Comparison of ENCODE assay signal across 8 cellular contexts in genomic region chr19:49812997-49813861, GRCh38. TPM values are rescaled to one million over a fixed set of nuclear protein-coding genes. Genes with fewer than 3 reads are reported as not detected.
DNase-seq lines count a peak whose midpoint lies in the region; ATAC-seq and TF ChIP-seq lines count a peak whose summit lies in the region.

FUZ (minus strand) TSS chr19:49813292; CDS start chr19:49813106, 186 bp downstream.

- intact Hi-C loops in head of caudate nucleus (cut with DNase I) = loop anchor here (5.0 kb wide), 1 partner anchor 46 kb away; the partner anchor contains the start of gene AP2A1
- intact Hi-C loops in testis (cut with DNase I; ENCODE audit: low total_unique reads) = no loop called here

- TF ChIP-seq CTCF in DND-41 (IDR thresholded peaks at IDR 0.05; ENCODE audit: borderline replicate concordance, extremely low read depth, low read length, poor library complexity, severe bottlenecking) (peak; percentile 44), osteoblast (IDR thresholded peaks at IDR 0.05; ENCODE audit: extremely low read depth, low read depth, low read length) (peak; percentile 23), testis (IDR thresholded peaks at IDR 0.05) (peak in 2 of 3 experiments; percentile 20 to 26)

- H2AFZ ChIP-seq in DND-41 (ENCODE audit: low read depth, low read length) (peak within 1 kb of the TSS; percentile 82), osteoblast (ENCODE audit: low read length) (peak within 1 kb of the TSS; percentile 87)

- H3K27me3 Mint-ChIP-seq in activated naive CD8-positive, alpha-beta T cell treated with anti-CD3 and anti-CD28 coated beads, Interleukin-2, amount 10 ng/mL, durations not matched to agents 7 days and 5 days = no peaks in the 10 kb centered on the region

- H3K4me2 ChIP-seq in DND-41 (ENCODE audit: insufficient read depth, low read length) (peak within 1 kb of the TSS; percentile 70), osteoblast (ENCODE audit: insufficient read depth, low read length) (peak within 1 kb of the TSS; percentile 90)

- peaks cover 14% of the 10 kb centered on the region for H3K79me2 ChIP-seq in DND-41 (ENCODE audit: insufficient read depth, low read length)
- peaks cover 1% of the 10 kb centered on the region for H3K79me2 ChIP-seq in osteoblast (ENCODE audit: insufficient read depth, low read length)

- H3K4me1 ChIP-seq in DND-41 (ENCODE audit: insufficient read depth, low read length) (peaks cover 33% of the 10 kb centered on the region), osteoblast (ENCODE audit: insufficient read depth, low read length) (peaks cover 22% of the 10 kb centered on the region), testis (peaks cover 26% of the 10 kb centered on the region)

- no peak for TF ChIP-seq POLR2A in testis (IDR thresholded peaks at IDR 0.05)

- peak within 1 kb of the TSS; percentile 69 for H3K9ac ChIP-seq in DND-41 (ENCODE audit: low read depth, low read length)

- peak within 1 kb of the TSS; percentile 88 for H3K27ac Mint-ChIP-seq in activated naive CD8-positive, alpha-beta T cell treated with anti-CD3 and anti-CD28 coated beads, Interleukin-2, amount 10 ng/mL, durations not matched to agents 7 days and 5 days

- peak within 1 kb of the TSS; percentile 86 for H3K4me3 Mint-ChIP-seq in activated naive CD8-positive, alpha-beta T cell treated with anti-CD3 and anti-CD28 coated beads, Interleukin-2, amount 10 ng/mL, durations not matched to agents 7 days and 5 days

- WGBS in testis, 2 donors = 0% methylated on average over 36 to 42 of the region's 45 CpGs

- H3K9me3 ChIP-seq in DND-41 (ENCODE audit: insufficient read depth, low read length, severe bottlenecking) (no peaks in the 10 kb centered on the region), osteoblast (ENCODE audit: low read depth, low read length) (no peaks in the 10 kb centered on the region), testis (no peaks in the 10 kb centered on the region)

- H4K20me1 ChIP-seq in DND-41 (ENCODE audit: insufficient read depth, low read length) (no peaks in the 10 kb centered on the region), osteoblast (ENCODE audit: insufficient read depth, low read length) (peaks cover under 1% of the 10 kb centered on the region)

- H3K4me1 Mint-ChIP-seq in activated naive CD8-positive, alpha-beta T cell treated with anti-CD3 and anti-CD28 coated beads, Interleukin-2, amount 10 ng/mL, durations not matched to agents 7 days and 5 days = peaks cover 27% of the 10 kb centered on the region

- peak; percentile 77 for ATAC-seq in DND-41 (ENCODE audit: insufficient read depth, low read depth)
- peak; percentile 72 for ATAC-seq in activated naive CD8-positive, alpha-beta T cell treated with anti-CD3 and anti-CD28 coated beads, Interleukin-2, amount 10 ng/mL, durations not matched to agents 7 days and 5 days (ENCODE audit: low read depth)

- DNase-seq in DND-41 = peak; percentile 97
- peak; percentile 99 for DNase-seq in HCEC 1CT
- peak; percentile 99 for DNase-seq in NCI-H1105 treated with DMSO at 0.1 percent for 48 hours (lab: John Stamatoyannopoulos, UW)
- peak; percentile 94 to 96 for DNase-seq in SW 1271 (lab: John Stamatoyannopoulos, UW)
- DNase-seq in activated naive CD8-positive, alpha-beta T cell treated with anti-CD3 and anti-CD28 coated beads, Interleukin-2, amount 10 ng/mL, durations not matched to agents 7 days and 5 days = peak; percentile 85
- DNase-seq in head of caudate nucleus = peak; percentile 95 to 99 (median 98)
- DNase-seq in osteoblast (ENCODE audit: insufficient read length, low spot score, missing footprints) = peak; percentile 98
- peak; percentile 99 for DNase-seq in testis

- H3K27me3 ChIP-seq in DND-41 (ENCODE audit: insufficient read depth, low read length, poor library complexity) (no peaks in the 10 kb centered on the region), osteoblast (ENCODE audit: insufficient read depth, low read length) (no peaks in the 10 kb centered on the region), testis (no peaks in the 10 kb centered on the region)

- H3K4me3 ChIP-seq in DND-41 (ENCODE audit: low read depth in 1 of 2, low read length in 2 of 2) = peak within 1 kb of the TSS; percentile 34 to 68
- H3K4me3 ChIP-seq in osteoblast (ENCODE audit: insufficient read depth, low read length) = peak within 1 kb of the TSS; percentile 85
- peak within 1 kb of the TSS; percentile 69 to 74 for H3K4me3 ChIP-seq in testis

- H3K27ac ChIP-seq in DND-41 (ENCODE audit: low read length) = peak within 1 kb of the TSS; percentile 89
- H3K27ac ChIP-seq in osteoblast (ENCODE audit: low read depth, low read length) = peak within 1 kb of the TSS; percentile 97
- peak within 1 kb of the TSS; percentile 85 to 95 for H3K27ac ChIP-seq in testis

- POLR2A ChIA-PET in activated naive CD8-positive, alpha-beta T cell treated with anti-CD3 and anti-CD28 coated beads, Interleukin-2, amount 10 ng/mL, durations not matched to agents 7 days and 5 days (lab: Charles Lee) = interaction anchor here (0.7 to 2.1 kb wide), 9 partner anchors 20 to 1205 kb away, joined by 3 to 17 read pairs (median 4); partner anchors contain the start of genes ADM5, AKT1S1, PNKP and PTOV1

- no peaks in the 10 kb centered on the region for H3K9me3 Mint-ChIP-seq in activated naive CD8-positive, alpha-beta T cell treated with anti-CD3 and anti-CD28 coated beads, Interleukin-2, amount 10 ng/mL, durations not matched to agents 7 days and 5 days

- H3K36me3 ChIP-seq in DND-41 (ENCODE audit: insufficient read depth, low read length) (peaks cover 14% of the 10 kb centered on the region), osteoblast (ENCODE audit: insufficient read depth, low read length) (no peaks in the 10 kb centered on the region), testis (ENCODE audit: low read depth, missing control alignments) (no peaks in the 10 kb centered on the region)

- H3K36me3 Mint-ChIP-seq in activated naive CD8-positive, alpha-beta T cell treated with anti-CD3 and anti-CD28 coated beads, Interleukin-2, amount 10 ng/mL, durations not matched to agents 7 days and 5 days = peaks cover 2% of the 10 kb centered on the region

RNA-seq across cellular contexts. Expression of gene FUZ, which starts in this region (rescaled TPM):
- 10 to 100 TPM; 30.0 to 31.3 TPM for total RNA-seq in activated naive CD8-positive, alpha-beta T cell treated with anti-CD3 and anti-CD28 coated beads, Interleukin-2, amount 10 ng/mL, durations not matched to agents 7 days and 5 days
- 18.6 and 29.7 TPM in 2 replicates for total RNA-seq in osteoblast
- 100 to 1,000 TPM in 1 of 2 donors, 10 to 100 TPM in 1; 56.0 to 101 TPM for total RNA-seq in testis
- polyA plus RNA-seq in testis (ENCODE audit: insufficient read depth, low read depth, low replicate concordance) = 98.0 TPM

Comparison
In these comparisons a context has a peak if more than half of its experiments do, and no peak if none do; other contexts are left out.
1. Peak in every context shown above with its lines: DNase-seq, ATAC-seq, H3K4me3 ChIP-seq and H3K27ac ChIP-seq.